ENCODE assay signal across 8 cellular contexts in genomic region chr14:65229431-65230286, GRCh38.
DNase-seq lines count a peak whose midpoint lies in the region; ATAC-seq, FAIRE-seq and TF ChIP-seq lines count a peak whose summit lies in the region.

No MANE protein-coding gene starts in this region.

- peak overlapping the region; percentile 78 for H3K9ac ChIP-seq in astrocyte (ENCODE audit: low read length)

- peak overlapping the region; percentile 46 for H3K4me3 ChIP-seq in astrocyte (ENCODE audit: insufficient read depth, low read depth, low read length)

- peak; percentile 52 for DNase-seq in stimulated activated CD4-positive, alpha-beta T cell treated with anti-CD3 and anti-CD28 coated beads, Interleukin-15, amount 100 ng/mL, for 24 hours
- DNase-seq in stimulated activated CD4-positive, alpha-beta T cell treated with anti-CD3 and anti-CD28 coated beads, Interleukin-12 subunit alpha, Interleukin-12 subunit beta, amount 100 ng/mL, for 4 hours, result no peak
- DNase-seq in RWPE1 (ENCODE audit: low spot score) (peak; percentile 30), astrocyte (ENCODE audit: low read depth) (peak; percentile 51), hippocampal formation (lab: John Stamatoyannopoulos, UW) (peak; percentile 63 to 81), retina (peak; percentile 57), NCI-H1694 (lab: John Stamatoyannopoulos, UW) (no peak)

- H3K9me3 ChIP-seq in astrocyte (ENCODE audit: insufficient read depth, low read depth, low read length), result no peaks in the 10 kb centered on the region

- peak overlapping the region; percentile 88 for H3K27ac Mint-ChIP-seq in astrocyte (ENCODE audit: unreplicated experiment)

- peak overlapping the region; percentile 81 for H2AFZ ChIP-seq in astrocyte (ENCODE audit: low read depth, low read length)

- H3K4me1 Mint-ChIP-seq in astrocyte (ENCODE audit: low read depth, unreplicated experiment), result peaks cover 31% of the 10 kb centered on the region

- peaks cover 16% of the 10 kb centered on the region for H3K4me1 ChIP-seq in astrocyte (ENCODE audit: insufficient read depth, low read length)

- CTCF ChIA-PET in RWPE1 (lab: Yijun Ruan, JAX), result no interaction called here

- H3K79me2 ChIP-seq in astrocyte (ENCODE audit: insufficient read depth, low read length), result no peaks in the 10 kb centered on the region

- H3K36me3 Mint-ChIP-seq in astrocyte (ENCODE audit: low read depth, unreplicated experiment), result no peaks in the 10 kb centered on the region

- POLR2A ChIA-PET in RWPE1 (lab: Yijun Ruan, JAX; ENCODE audit: low non-redundant PET), result no interaction called here

- H3K27me3 ChIP-seq in astrocyte (ENCODE audit: insufficient read depth, low read length), result no peaks in the 10 kb centered on the region

- no peak for FAIRE-seq in astrocyte (lab: Jason Lieb, UNC)

- H3K4me2 ChIP-seq in astrocyte (ENCODE audit: low read length), result peak overlapping the region; percentile 86

- H3K27ac ChIP-seq in RWPE1 (peak overlapping the region; percentile 29; the same call in 1 of the 2 replicates), astrocyte (ENCODE audit: low read depth, low read length) (peak overlapping the region; percentile 85)

- TF ChIP-seq CTCF in RWPE1 (conservative IDR thresholded peaks at IDR 0.05; ENCODE audit: low read depth), result no peak
- TF ChIP-seq CTCF in astrocyte (IDR thresholded peaks at IDR 0.05; ENCODE audit: insufficient read depth, low read depth, low read length), result no peak

- H3K27me3 Mint-ChIP-seq in astrocyte (ENCODE audit: low read depth, unreplicated experiment), result no peaks in the 10 kb centered on the region

- no peaks in the 10 kb centered on the region for H3K36me3 ChIP-seq in astrocyte (ENCODE audit: insufficient read depth, low read length)

- peak overlapping the region; percentile 68 for H3K4me3 Mint-ChIP-seq in astrocyte (ENCODE audit: unreplicated experiment)

- H4K20me1 ChIP-seq in astrocyte (ENCODE audit: insufficient read depth, low read length), result no peaks in the 10 kb centered on the region

- ATAC-seq in HG03571 (IDR thresholded peaks at IDR 0.05; ENCODE audit: unreplicated experiment), result no peak

- peaks cover 3% of the 10 kb centered on the region for H3K9me3 Mint-ChIP-seq in astrocyte (ENCODE audit: unreplicated experiment)

Comparison
In these comparisons a context has a peak if more than half of its experiments do, and no peak if none do; other contexts are left out.
1. DNase-seq: peak in stimulated activated CD4-positive, alpha-beta T cell treated with anti-CD3 and anti-CD28 coated beads, Interleukin-15, amount 100 ng/mL, for 24 hours (single experiment), RWPE1 (single experiment), astrocyte (single experiment), hippocampal formation (2 of 2) and retina (single experiment); none in stimulated activated CD4-positive, alpha-beta T cell treated with anti-CD3 and anti-CD28 coated beads, Interleukin-12 subunit alpha, Interleukin-12 subunit beta, amount 100 ng/mL, for 4 hours (single experiment) and NCI-H1694 (single experiment).